Comparison of ENCODE assay signal across 21 cellular contexts in genomic region chr1:20848162-20848561, GRCh38.
DNase-seq lines count a peak whose midpoint lies in the region; ATAC-seq and TF ChIP-seq lines count a peak whose summit lies in the region.
"Had no signal": no experiment of that assay in that cellular context is flagged by ENCODE, and none has a peak within 500 bp of the region (broad histone marks: within the 10 kb centered on the region; RNA-seq: fewer than 3 reads in every experiment).

No MANE protein-coding gene starts in this region.

- peaks cover 17% of the 10 kb centered on the region for H3F3A ChIP-seq in PC-3 (ENCODE audit: low read length, unreplicated experiment)

- H3K4me3 ChIP-seq in PC-3 (ENCODE audit: low read length) (no peak overlapping the region), choroid plexus epithelial cell (ENCODE audit: low read depth, low read length) (no peak overlapping the region), osteoblast (ENCODE audit: insufficient read depth, low read length) (no peak overlapping the region)
- H3K4me3 ChIP-seq: testis, vagina had no signal

- ATAC-seq in PC-3, result peak; percentile 73
- no peak for ATAC-seq in GM21825 (IDR thresholded peaks at IDR 0.05; ENCODE audit: unreplicated experiment)
- no peak for ATAC-seq in naive thymus-derived CD8-positive, alpha-beta T cell
- ATAC-seq: Right ventricle myocardium inferior had no signal

- no peaks in the 10 kb centered on the region for H3K9me2 ChIP-seq in PC-3 (replicated peaks; ENCODE audit: low read length)

- H3K27me3 ChIP-seq in PC-3 (ENCODE audit: low read length), result no peaks in the 10 kb centered on the region
- no peaks in the 10 kb centered on the region for H3K27me3 ChIP-seq in osteoblast (ENCODE audit: insufficient read depth, low read length)
- H3K27me3 ChIP-seq: testis, vagina had no signal

- peak overlapping the region; percentile 85 for H3K27ac ChIP-seq in PC-3 (ENCODE audit: low read length)
- peak overlapping the region; percentile 24 for H3K27ac ChIP-seq in osteoblast (ENCODE audit: low read depth, low read length)
- H3K27ac ChIP-seq: HL-60, testis, vagina had no signal

- no peak overlapping the region for H3K4me3 Mint-ChIP-seq in naive thymus-derived CD8-positive, alpha-beta T cell

- H3K4me2 ChIP-seq in PC-3 (ENCODE audit: low read length) (peak overlapping the region; percentile 56), osteoblast (ENCODE audit: insufficient read depth, low read length) (no peak overlapping the region)

- H3K4me1 ChIP-seq in PC-3 (ENCODE audit: insufficient read depth, low read length) (peaks cover 28% of the 10 kb centered on the region), osteoblast (ENCODE audit: insufficient read depth, low read length) (peaks cover 18% of the 10 kb centered on the region)
- H3K4me1 ChIP-seq: testis, vagina had no signal

- peaks cover 5% of the 10 kb centered on the region; the same call in 1 of the 2 replicates for H3K36me3 ChIP-seq in PC-3 (ENCODE audit: low read depth, low read length)
- peaks cover 33% of the 10 kb centered on the region for H3K36me3 ChIP-seq in osteoblast (ENCODE audit: insufficient read depth, low read length)

- TF ChIP-seq CTCF in PC-3 (conservative IDR thresholded peaks at IDR 0.05; ENCODE audit: low read depth, low read length), result no peak
- no peak for TF ChIP-seq CTCF in choroid plexus epithelial cell (conservative IDR thresholded peaks at IDR 0.05; ENCODE audit: low read depth, low read length)
- TF ChIP-seq CTCF in osteoblast (IDR thresholded peaks at IDR 0.05; ENCODE audit: extremely low read depth, low read depth, low read length), result no peak

- DNase-seq in ELR (ENCODE audit: low read depth), result peak; percentile 32
- DNase-seq in PC-3, result peak; percentile 56
- peak; percentile 50 for DNase-seq in choroid plexus epithelial cell (ENCODE audit: low read depth)
- no peak for DNase-seq in osteoblast (ENCODE audit: insufficient read length, low spot score, missing footprints)
- DNase-seq in NCI-H2081 treated with DMSO at 0.1 percent for 48 hours (lab: John Stamatoyannopoulos, UW), result no peak
- no peak for DNase-seq in naive thymus-derived CD8-positive, alpha-beta T cell
- DNase-seq: activated CD4-positive, alpha-beta T cell treated with anti-CD3 and anti-CD28 coated beads for 1 hour; activated T-cell treated with anti-CD3 and anti-CD28 coated beads, Interleukin-2, amount 50 U/mL, for 1 hour; amniotic stem cell; central memory CD4-positive, alpha-beta T cell; DMS79 treated with DMSO at 0.1 percent for 48 hours; NCI-H146; NCI-H2171; NCI-H69; stimulated activated CD4-positive, alpha-beta T cell treated with anti-CD3 and anti-CD28 coated beads, Interleukin-2, amount 100 ng/mL, for 48 hours; stimulated activated naive CD4-positive, alpha-beta T cell; testis had no signal

- no peaks in the 10 kb centered on the region for H3K79me2 ChIP-seq in PC-3 (ENCODE audit: low read length)
- H3K79me2 ChIP-seq in osteoblast (ENCODE audit: insufficient read depth, low read length), result no peaks in the 10 kb centered on the region

- intact Hi-C loops in PC-3 (cut with micrococcal nuclease), result no loop called here

- no peak overlapping the region for H3K9ac ChIP-seq in PC-3 (ENCODE audit: low read length)

- H3K9me3 Mint-ChIP-seq in naive thymus-derived CD8-positive, alpha-beta T cell, result no peaks in the 10 kb centered on the region

- CTCF ChIA-PET in PC-3 (lab: Charles Lee), result no interaction called here

- H3K36me3 Mint-ChIP-seq in naive thymus-derived CD8-positive, alpha-beta T cell, result peaks cover 0 to 63% (median 35%) of the 10 kb centered on the region in 3 donors

- H3K9me3 ChIP-seq in PC-3 (ENCODE audit: low read length) (no peaks in the 10 kb centered on the region), osteoblast (ENCODE audit: low read depth, low read length) (no peaks in the 10 kb centered on the region)
- H3K9me3 ChIP-seq: testis, vagina had no signal

- BruUV-seq in PC-3 (replicated peaks; lab: Mats Ljungman, UMichigan), result no TSS peak

- POLR2A ChIA-PET in PC-3 (lab: Charles Lee; ENCODE audit: unreplicated experiment), result no interaction called here
- POLR2A ChIA-PET in naive thymus-derived CD8-positive, alpha-beta T cell (lab: Charles Lee), result no interaction called here

- no peaks in the 10 kb centered on the region for H3K27me3 Mint-ChIP-seq in naive thymus-derived CD8-positive, alpha-beta T cell

- no peak overlapping the region for H3K27ac Mint-ChIP-seq in naive thymus-derived CD8-positive, alpha-beta T cell

- no peaks in the 10 kb centered on the region for H3K4me1 Mint-ChIP-seq in naive thymus-derived CD8-positive, alpha-beta T cell

- H4K20me1 ChIP-seq in PC-3 (ENCODE audit: low read length) (no peaks in the 10 kb centered on the region), osteoblast (ENCODE audit: insufficient read depth, low read length) (peaks cover 6% of the 10 kb centered on the region)

- no peak overlapping the region for H2AFZ ChIP-seq in PC-3 (ENCODE audit: low read length)
- no peak overlapping the region for H2AFZ ChIP-seq in osteoblast (ENCODE audit: low read length)

Comparison
In these comparisons a context has a peak if more than half of its experiments do, and no peak if none do; other contexts are left out.
1. DNase-seq: peak in ELR (single experiment), PC-3 (single experiment) and choroid plexus epithelial cell (single experiment); none in osteoblast (single experiment), NCI-H2081 treated with DMSO at 0.1 percent for 48 hours (single experiment) and naive thymus-derived CD8-positive, alpha-beta T cell (0 of 10).